In genomic region chr7:68629-69028, GRCh38 we compare ENCODE assay signal across 16 cellular contexts.
A peak's percentile ranks its signal among the peaks of the same experiment; 100 is the strongest.
DNase-seq lines count a peak whose midpoint lies in the region; ATAC-seq, FAIRE-seq and TF ChIP-seq lines count a peak whose summit lies in the region.
"Had no signal": no experiment of that assay in that cellular context is flagged by ENCODE, and none has a peak within 500 bp of the region (broad histone marks: within the 10 kb centered on the region; RNA-seq: fewer than 3 reads in every experiment).

No MANE protein-coding gene starts in this region.

- DNase-seq in AG09309 (ENCODE audit: low read depth): peak; percentile 55
- DNase-seq in HCEC 1CT: peak; percentile 77
- DNase-seq in K562 (ENCODE audit: extremely low read depth in 1 of 4, low spot score in 3 of 4): peak; percentile 47 to 61 (median 50)
- DNase-seq in left kidney (ENCODE audit: low read depth, low spot score): peak; percentile 27
- no peak for DNase-seq in HPDE6-E6E7 (ENCODE audit: extremely low spot score)
- no peak for DNase-seq in NCI-H1105 treated with DMSO at 0.1 percent for 48 hours (lab: John Stamatoyannopoulos, UW)
- DNase-seq: activated CD4-positive, alpha-beta T cell treated with anti-CD3 and anti-CD28 coated beads, Interleukin-2, amount 10 ng/mL, durations not matched to agents 7 days and 5 days; activated gamma-delta T cell treated with Interleukin-2 at 50 U/mL for 16 hours; CD4-positive, CD25-positive, alpha-beta regulatory T cell; NCI-H146; stimulated activated CD4-positive, alpha-beta T cell treated with anti-CD3 and anti-CD28 coated beads, Interleukin-2, amount 100 ng/mL, for 24 hours had no signal

- CTCF ChIA-PET in K562 (lab: Yijun Ruan, JAX; ENCODE audit: low intra/inter-chr PET ratio): no interaction called here

- no TSS peak for BruUV-seq in K562 (replicated peaks; lab: Mats Ljungman, UMichigan)

- TF ChIP-seq POLR2A in K562 (conservative IDR thresholded peaks at IDR 0.05): no peak

- H2AFZ ChIP-seq in K562 (ENCODE audit: low read depth, low read length): no peak overlapping the region

- no peaks in the 10 kb centered on the region for H3K9me1 ChIP-seq in K562 (ENCODE audit: control insufficient read depth, insufficient read depth, low read length)

- H3K4me2 ChIP-seq in K562 (ENCODE audit: insufficient read depth, low read length): no peak overlapping the region; the same call in 1 of the 2 replicates

- no peak for FAIRE-seq in K562 (lab: Jason Lieb, UNC)
- FAIRE-seq: frontal cortex had no signal

- ATAC-seq in K562: peak; percentile 79
- ATAC-seq in HG03280 (IDR thresholded peaks at IDR 0.05; ENCODE audit: unreplicated experiment): no peak
- no peak for ATAC-seq in HG02798 (IDR thresholded peaks at IDR 0.05; ENCODE audit: poor library complexity, unreplicated experiment)
- ATAC-seq: stimulated activated memory B cell treated with anti-CD40 and anti-IgM and Interleukin-4, amounts not matched to agents 10 μg/mL and 1 μg/mL and 100 μg/mL, for 72 hours had no signal

- H3K4me1 ChIP-seq in K562 (replicated peaks in 1 of 2; ENCODE audit: control insufficient read depth in 2 of 2, insufficient read depth in 2 of 2, low read length in 2 of 2): no peaks in the 10 kb centered on the region; a peak in 1 of 5 replicates

- H3K79me2 ChIP-seq in K562 (ENCODE audit: control insufficient read depth, insufficient read depth, low read length): no peaks in the 10 kb centered on the region

- POLR2A ChIA-PET in K562 (lab: Yijun Ruan, JAX): no interaction called here

- WGBS in K562 (ENCODE audit: insufficient coverage, low coverage, missing lambda C conversion rate): 5% methylated on average over 15 of the region's 17 CpGs

- no peak overlapping the region for H3K9ac ChIP-seq in K562 (ENCODE audit: insufficient read depth in 1 of 2, low read depth in 2 of 2, low read length in 2 of 2)

- H3K27me3 ChIP-seq in K562 (ENCODE audit: control insufficient read depth in 2 of 2, insufficient read depth in 2 of 2, low read length in 2 of 2): peaks cover 34 to 51% of the 10 kb centered on the region in 2 experiments

- TF ChIP-seq CTCF in AG09309 (IDR thresholded peaks at IDR 0.05; ENCODE audit: control insufficient read depth, insufficient read depth, low read depth, low read length, missing control alignments) (peak; percentile 65), K562 (IDR thresholded peaks at IDR 0.05 in 2 of 3, conservative IDR thresholded peaks at IDR 0.05 in 1 of 3; ENCODE audit: insufficient read depth in 2 of 3, low read depth in 1 of 3, low read length in 3 of 3) (peak; percentile 30 to 42 (median 39); a peak in 4 of 6 replicates)

- in situ Hi-C loops in K562 (cut with MboI): no loop called here

- intact Hi-C loops in K562 (cut with micrococcal nuclease): no loop called here

- no peaks in the 10 kb centered on the region for H3K36me3 ChIP-seq in K562 (ENCODE audit: control insufficient read depth, insufficient read depth, low read length)
- H3K36me3 ChIP-seq: left lung had no signal

- H3K4me3 ChIP-seq in AG09309 (ENCODE audit: control insufficient read depth, low read depth, low read length) (no peak overlapping the region), K562 (no peak overlapping the region)
- H3K4me3 ChIP-seq: left lung had no signal

- no peak for TF ChIP-seq EP300 in K562 (IDR thresholded peaks at IDR 0.05; ENCODE audit: low read length)

- H3K27ac ChIP-seq in K562 (ENCODE audit: extremely low read depth, low read depth, low read length): no peak overlapping the region
- H3K27ac ChIP-seq: left lung had no signal

- 0 out of 2 replicates have a peak, but pooled peaks cover 2% of the 10 kb centered on the region for H3K9me3 ChIP-seq in K562 (replicated peaks; ENCODE audit: control insufficient read depth, insufficient read depth, low read depth, low read length)
- H3K9me3 ChIP-seq: left lung had no signal

- peak in 1 of 2 experiments; percentile 26; a peak in 1 of 4 replicates for TF ChIP-seq RAD21 in K562 (CRISPR knock-in tag; conservative IDR thresholded peaks at IDR 0.05 in 1 of 2, IDR thresholded peaks at IDR 0.05 in 1 of 2)

- no peaks in the 10 kb centered on the region for H4K20me1 ChIP-seq in K562 (replicated peaks; ENCODE audit: control insufficient read depth, insufficient read depth, low read length)

TF ChIP-seq in K562, 482 proteins besides CTCF, POLR2A, EP300 and RAD21 (continues in another document):
- TF ChIP-seq RAD51 (IDR thresholded peaks at IDR 0.05; ENCODE audit: borderline replicate concordance, low read depth): 0 out of 2 replicates have a peak, but pooled peaks have one; percentile 14
- peak; percentile 75 for TF ChIP-seq MGA (IDR thresholded peaks at IDR 0.05)
- TF ChIP-seq BHLHE40 (IDR thresholded peaks at IDR 0.05; ENCODE audit: low read length): peak; percentile 31; the same call in 1 of the 2 replicates
- TF ChIP-seq ZNF717 (CRISPR knock-in tag; IDR thresholded peaks at IDR 0.05): no peak

Comparison
In these comparisons a context has a peak if more than half of its experiments do, and no peak if none do; other contexts are left out.
1. DNase-seq: peak in AG09309 (single experiment), HCEC 1CT (single experiment), K562 (4 of 4) and left kidney (single experiment); none in HPDE6-E6E7 (single experiment) and NCI-H1105 treated with DMSO at 0.1 percent for 48 hours (single experiment).